ENCODE assay signal across 9 cellular contexts in genomic region chr15:39426552-39427532, GRCh38.
DNase-seq lines count a peak whose midpoint lies in the region; ATAC-seq and TF ChIP-seq lines count a peak whose summit lies in the region.
"Had no signal": no experiment of that assay in that cellular context is flagged by ENCODE, and none has a peak within 500 bp of the region (broad histone marks: within the 10 kb centered on the region; RNA-seq: fewer than 3 reads in every experiment).

No MANE protein-coding gene starts in this region.

- H3K9me3 ChIP-seq in SJCRH30 (replicated peaks) (no peaks in the 10 kb centered on the region), lung (ENCODE audit: control insufficient read depth in 2 of 2, insufficient read depth in 1 of 2, low read length in 1 of 2) (no peaks in the 10 kb centered on the region)

- ATAC-seq in HG03103 (IDR thresholded peaks at IDR 0.05; ENCODE audit: low read depth, unreplicated experiment) (peak; percentile 81), lung (ENCODE audit: insufficient read depth, low FRiP score) (peak; percentile 32)

- H3K27me3 ChIP-seq in SJCRH30 (no peaks in the 10 kb centered on the region), lung (ENCODE audit: control insufficient read depth, insufficient read depth) (no peaks in the 10 kb centered on the region)

- H3K4me1 ChIP-seq in SJCRH30: peaks cover 18% of the 10 kb centered on the region
- peaks cover 3 to 20% of the 10 kb centered on the region in 2 donors for H3K4me1 ChIP-seq in lung (ENCODE audit: control insufficient read depth in 2 of 2, insufficient read depth in 2 of 2, low read length in 2 of 2)

- no peak overlapping the region for H3K27ac ChIP-seq in SJCRH30
- H3K27ac ChIP-seq in lung (ENCODE audit: low read depth in 1 of 2, low read length in 1 of 2): peak overlapping the region in 1 of 2 donors; percentile 77
- H3K27ac ChIP-seq: epithelial cell of prostate had no signal

- peak; percentile 23 to 73 for DNase-seq in NCI-H524 (lab: John Stamatoyannopoulos, UW)
- no peak for DNase-seq in NCI-H524 treated with DMSO at 0.1 percent for 48 hours (lab: John Stamatoyannopoulos, UW)
- DNase-seq in SJCRH30: peak; percentile 90 to 91
- peak; percentile 73 for DNase-seq in activated gamma-delta T cell treated with anti-CD3 and anti-CD28 coated beads, Interleukin-2, amount 50 U/mL, for 16 hours (ENCODE audit: low read depth)
- peak; percentile 54 for DNase-seq in lung (ENCODE audit: low spot score)
- peak; percentile 54 to 62 for DNase-seq in stimulated activated CD8-positive, alpha-beta memory T cell treated with anti-CD3 and anti-CD28 coated beads, Interleukin-4, amount 100 ng/mL, for 1 hour (ENCODE audit: low read depth in 2 of 2, low spot score in 1 of 2)
- DNase-seq in ecto neural progenitor cell (ENCODE audit: low spot score): no peak

- 22 to 47% methylated on average over 19 of the region's 19 CpGs for WGBS in lung, 2 donors

- TF ChIP-seq CTCF in lung (IDR thresholded peaks at IDR 0.05; ENCODE audit: control extremely low read depth, extremely low read depth): no peak

- H3K36me3 ChIP-seq in SJCRH30 (no peaks in the 10 kb centered on the region), lung (ENCODE audit: control insufficient read depth in 2 of 2, insufficient read depth in 2 of 2, low read length in 2 of 2) (no peaks in the 10 kb centered on the region)

- H3K4me3 ChIP-seq in SJCRH30 (peak overlapping the region; percentile 31), lung (no peak overlapping the region)

Comparison
In these comparisons a context has a peak if more than half of its experiments do, and no peak if none do; other contexts are left out.
1. DNase-seq: peak in NCI-H524 (2 of 2), SJCRH30 (2 of 2), activated gamma-delta T cell treated with anti-CD3 and anti-CD28 coated beads, Interleukin-2, amount 50 U/mL, for 16 hours (single experiment), lung (single experiment) and stimulated activated CD8-positive, alpha-beta memory T cell treated with anti-CD3 and anti-CD28 coated beads, Interleukin-4, amount 100 ng/mL, for 1 hour (2 of 2); none in NCI-H524 treated with DMSO at 0.1 percent for 48 hours (single experiment) and ecto neural progenitor cell (single experiment).